In the genomic region with DNA sequence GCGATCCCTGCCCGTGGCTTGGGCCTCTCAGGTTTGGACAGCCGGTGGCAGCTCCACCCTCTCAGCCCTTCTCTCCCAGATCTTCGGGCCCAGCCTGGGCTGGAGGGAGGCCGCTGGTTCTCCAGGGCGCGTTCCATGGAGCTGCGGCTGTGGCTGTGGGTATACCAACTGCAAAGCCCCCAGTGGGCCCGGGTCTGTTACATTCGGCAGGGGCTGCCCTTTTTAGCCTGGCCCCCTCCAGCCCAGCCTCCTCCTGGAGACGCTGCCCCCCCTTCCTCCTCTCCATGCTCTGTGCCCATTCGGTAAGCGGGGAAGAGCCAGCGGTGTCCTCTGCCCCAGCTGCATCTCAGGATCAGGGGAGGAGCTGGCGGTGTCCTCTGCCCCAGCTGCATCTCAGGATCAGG, we compare ENCODE assay signal across 24 cellular contexts.
A peak's percentile ranks its signal among the peaks of the same experiment; 100 is the strongest.
DNase-seq lines count a peak whose midpoint lies in the region; ATAC-seq, FAIRE-seq and TF ChIP-seq lines count a peak whose summit lies in the region.
"Had no signal": no experiment of that assay in that cellular context is flagged by ENCODE, and none has a peak within 500 bp of the region (broad histone marks: within the 10 kb centered on the region; RNA-seq: fewer than 3 reads in every experiment).

No MANE protein-coding gene starts in this region.

- no peak for ATAC-seq in natural killer cell treated with Interleukin-12 subunit alpha and Interleukin-12 subunit beta and Interleukin-15 and Interleukin-18, amount 100 ng/mL, for 72 hours
- ATAC-seq in natural killer cell (no peak), GM19328 (IDR thresholded peaks at IDR 0.05; ENCODE audit: unreplicated experiment) (no peak)
- ATAC-seq in activated CD8-positive, alpha-beta T cell treated with anti-CD3 and anti-CD28 coated beads, Interleukin-2, amount 10 ng/mL, durations not matched to agents 7 days and 5 days, result no peak
- ATAC-seq: HepG2 had no signal

- intact Hi-C loops in natural killer cell (cut with micrococcal nuclease), result no loop called here
- intact Hi-C loops in ascending aorta (cut with DNase I), result no loop called here

- no peaks in the 10 kb centered on the region for H3K9me3 Mint-ChIP-seq in natural killer cell treated with Interleukin-12 subunit alpha and Interleukin-12 subunit beta and Interleukin-15 and Interleukin-18, amount 100 ng/mL, for 72 hours
- H3K9me3 Mint-ChIP-seq in natural killer cell, result no peaks in the 10 kb centered on the region
- peaks cover 5% of the 10 kb centered on the region for H3K9me3 Mint-ChIP-seq in astrocyte (ENCODE audit: unreplicated experiment)
- H3K9me3 Mint-ChIP-seq in neural progenitor cell, result peaks cover 5% of the 10 kb centered on the region
- H3K9me3 Mint-ChIP-seq in activated CD8-positive, alpha-beta T cell treated with anti-CD3 and anti-CD28 coated beads, Interleukin-2, amount 10 ng/mL, durations not matched to agents 7 days and 5 days (ENCODE audit: insufficient read depth), result no peaks in the 10 kb centered on the region

- H3K36me3 Mint-ChIP-seq in natural killer cell treated with Interleukin-12 subunit alpha and Interleukin-12 subunit beta and Interleukin-15 and Interleukin-18, amount 100 ng/mL, for 72 hours, result no peaks in the 10 kb centered on the region
- H3K36me3 Mint-ChIP-seq in natural killer cell (no peaks in the 10 kb centered on the region), astrocyte (ENCODE audit: low read depth, unreplicated experiment) (peaks cover 4% of the 10 kb centered on the region), neural progenitor cell (no peaks in the 10 kb centered on the region)
- no peaks in the 10 kb centered on the region for H3K36me3 Mint-ChIP-seq in activated CD8-positive, alpha-beta T cell treated with anti-CD3 and anti-CD28 coated beads, Interleukin-2, amount 10 ng/mL, durations not matched to agents 7 days and 5 days (ENCODE audit: low read depth)
- H3K36me3 Mint-ChIP-seq: CD14-positive monocyte had no signal

- H3K27ac Mint-ChIP-seq in natural killer cell treated with Interleukin-12 subunit alpha and Interleukin-12 subunit beta and Interleukin-15 and Interleukin-18, amount 100 ng/mL, for 72 hours, result no peak overlapping the region
- H3K27ac Mint-ChIP-seq in natural killer cell (no peak overlapping the region), astrocyte (ENCODE audit: unreplicated experiment) (no peak overlapping the region), neural progenitor cell (peak overlapping the region; percentile 52)
- no peak overlapping the region for H3K27ac Mint-ChIP-seq in activated CD8-positive, alpha-beta T cell treated with anti-CD3 and anti-CD28 coated beads, Interleukin-2, amount 10 ng/mL, durations not matched to agents 7 days and 5 days
- H3K27ac Mint-ChIP-seq: B cell, CD14-positive monocyte had no signal

- FAIRE-seq in astrocyte (lab: Jason Lieb, UNC), result no peak
- FAIRE-seq: A204.1, GM19239, HepG2 had no signal

- H3F3A ChIP-seq in neural progenitor cell (ENCODE audit: low read depth), result no peaks in the 10 kb centered on the region

- H4K20me1 ChIP-seq in astrocyte (ENCODE audit: insufficient read depth, low read length) (no peaks in the 10 kb centered on the region), neural progenitor cell (ENCODE audit: low read depth) (no peaks in the 10 kb centered on the region)

- DNase-seq in natural killer cell treated with Interleukin-12 subunit alpha and Interleukin-12 subunit beta and Interleukin-15 and Interleukin-18, amount 100 ng/mL, for 72 hours (ENCODE audit: low spot score), result peak; percentile 58
- no peak for DNase-seq in natural killer cell
- DNase-seq in astrocyte (ENCODE audit: low read depth), result no peak
- no peak for DNase-seq in neural progenitor cell (ENCODE audit: low spot score)
- no peak for DNase-seq in ascending aorta (ENCODE audit: low spot score in 2 of 2)
- DNase-seq in activated CD8-positive, alpha-beta T cell treated with anti-CD3 and anti-CD28 coated beads, Interleukin-2, amount 10 ng/mL, durations not matched to agents 7 days and 5 days, result no peak
- DNase-seq: DMS79, KBM-7, MM.1S, NCI-H1048, NCI-H1436, NCI-H1930, NCI-H2227 treated with DMSO at 0.1 percent for 48 hours, NCI-H510A, NCI-H748 treated with DMSO at 0.1 percent for 48 hours, PC-9 had no signal

- H3K4me3 ChIP-seq in astrocyte (ENCODE audit: insufficient read depth, low read depth, low read length) (no peak overlapping the region), neural progenitor cell (no peak overlapping the region), ascending aorta (no peak overlapping the region)
- H3K4me3 ChIP-seq: PC-9 had no signal

- POLR2A ChIA-PET in activated CD8-positive, alpha-beta T cell treated with anti-CD3 and anti-CD28 coated beads, Interleukin-2, amount 10 ng/mL, durations not matched to agents 7 days and 5 days (lab: Charles Lee), result no interaction called here

- peaks cover 12 to 14% of the 10 kb centered on the region in 2 donors for H3K27me3 Mint-ChIP-seq in natural killer cell treated with Interleukin-12 subunit alpha and Interleukin-12 subunit beta and Interleukin-15 and Interleukin-18, amount 100 ng/mL, for 72 hours
- H3K27me3 Mint-ChIP-seq in natural killer cell (ENCODE audit: low read depth in 2 of 2) (peaks cover 9 to 12% of the 10 kb centered on the region in 2 donors), astrocyte (ENCODE audit: low read depth, unreplicated experiment) (peaks cover 6% of the 10 kb centered on the region), neural progenitor cell (ENCODE audit: insufficient read depth, low read depth) (peaks cover 3% of the 10 kb centered on the region)
- peaks cover 5% of the 10 kb centered on the region for H3K27me3 Mint-ChIP-seq in activated CD8-positive, alpha-beta T cell treated with anti-CD3 and anti-CD28 coated beads, Interleukin-2, amount 10 ng/mL, durations not matched to agents 7 days and 5 days (ENCODE audit: low read depth)

- H3K4me1 ChIP-seq in astrocyte (ENCODE audit: insufficient read depth, low read length), result peaks cover 23% of the 10 kb centered on the region
- peaks cover 4% of the 10 kb centered on the region for H3K4me1 ChIP-seq in neural progenitor cell
- H3K4me1 ChIP-seq in ascending aorta, result no peaks in the 10 kb centered on the region

- H2AFZ ChIP-seq in astrocyte (ENCODE audit: low read depth, low read length) (peak overlapping the region; percentile 2), neural progenitor cell (replicated peaks) (no peak overlapping the region)
- H2AFZ ChIP-seq: PC-9 had no signal

- H3K4me3 Mint-ChIP-seq in natural killer cell treated with Interleukin-12 subunit alpha and Interleukin-12 subunit beta and Interleukin-15 and Interleukin-18, amount 100 ng/mL, for 72 hours, result no peak overlapping the region
- H3K4me3 Mint-ChIP-seq in natural killer cell (no peak overlapping the region), astrocyte (ENCODE audit: unreplicated experiment) (no peak overlapping the region), neural progenitor cell (no peak overlapping the region)
- H3K4me3 Mint-ChIP-seq in activated CD8-positive, alpha-beta T cell treated with anti-CD3 and anti-CD28 coated beads, Interleukin-2, amount 10 ng/mL, durations not matched to agents 7 days and 5 days, result no peak overlapping the region
- H3K4me3 Mint-ChIP-seq: B cell, CD14-positive monocyte had no signal

- TF ChIP-seq CTCF in natural killer cell (IDR thresholded peaks at IDR 0.05), result no peak
- TF ChIP-seq CTCF in astrocyte (IDR thresholded peaks at IDR 0.05; ENCODE audit: insufficient read depth, low read depth, low read length), result no peak
- no peak for TF ChIP-seq CTCF in neural progenitor cell (IDR thresholded peaks at IDR 0.05)
- no peak for TF ChIP-seq CTCF in ascending aorta (IDR thresholded peaks at IDR 0.05)

- CTCF ChIA-PET in activated CD8-positive, alpha-beta T cell treated with anti-CD3 and anti-CD28 coated beads, Interleukin-2, amount 10 ng/mL, durations not matched to agents 7 days and 5 days (lab: Charles Lee), result no interaction called here

- H3K36me3 ChIP-seq in astrocyte (ENCODE audit: insufficient read depth, low read length) (no peaks in the 10 kb centered on the region), neural progenitor cell (no peaks in the 10 kb centered on the region), ascending aorta (no peaks in the 10 kb centered on the region)

- H3K4me2 ChIP-seq in astrocyte (ENCODE audit: low read length) (no peak overlapping the region), neural progenitor cell (no peak overlapping the region)
- H3K4me2 ChIP-seq: PC-9 had no signal

- no peak overlapping the region for H3K27ac ChIP-seq in astrocyte (ENCODE audit: low read depth, low read length)
- H3K27ac ChIP-seq in neural progenitor cell, result no peak overlapping the region
- no peak overlapping the region for H3K27ac ChIP-seq in ascending aorta
- H3K27ac ChIP-seq: HL-60, PC-9, RWPE1 had no signal

- no peaks in the 10 kb centered on the region for H3K79me2 ChIP-seq in astrocyte (ENCODE audit: insufficient read depth, low read length)
- H3K79me2 ChIP-seq in neural progenitor cell (ENCODE audit: low read depth), result no peaks in the 10 kb centered on the region

- H3K9me3 ChIP-seq in astrocyte (ENCODE audit: insufficient read depth, low read depth, low read length) (peaks cover 6% of the 10 kb centered on the region), neural progenitor cell (ENCODE audit: low read depth) (no peaks in the 10 kb centered on the region), ascending aorta (no peaks in the 10 kb centered on the region)

- H3K4me1 Mint-ChIP-seq in natural killer cell treated with Interleukin-12 subunit alpha and Interleukin-12 subunit beta and Interleukin-15 and Interleukin-18, amount 100 ng/mL, for 72 hours (ENCODE audit: low read depth in 2 of 2), result no peaks in the 10 kb centered on the region
- H3K4me1 Mint-ChIP-seq in natural killer cell (no peaks in the 10 kb centered on the region), astrocyte (ENCODE audit: low read depth, unreplicated experiment) (peaks cover 6% of the 10 kb centered on the region), neural progenitor cell (peaks cover 6% of the 10 kb centered on the region)
- H3K4me1 Mint-ChIP-seq in activated CD8-positive, alpha-beta T cell treated with anti-CD3 and anti-CD28 coated beads, Interleukin-2, amount 10 ng/mL, durations not matched to agents 7 days and 5 days (ENCODE audit: low read depth), result no peaks in the 10 kb centered on the region
- H3K4me1 Mint-ChIP-seq: B cell, CD14-positive monocyte had no signal

- H3K27me3 ChIP-seq in astrocyte (ENCODE audit: insufficient read depth, low read length) (no peaks in the 10 kb centered on the region), neural progenitor cell (no peaks in the 10 kb centered on the region), ascending aorta (no peaks in the 10 kb centered on the region)

- H3K9ac ChIP-seq in astrocyte (ENCODE audit: low read length) (no peak overlapping the region), neural progenitor cell (no peak overlapping the region)
